Comparison of ENCODE assay signal across 8 cellular contexts in the genomic region with DNA sequence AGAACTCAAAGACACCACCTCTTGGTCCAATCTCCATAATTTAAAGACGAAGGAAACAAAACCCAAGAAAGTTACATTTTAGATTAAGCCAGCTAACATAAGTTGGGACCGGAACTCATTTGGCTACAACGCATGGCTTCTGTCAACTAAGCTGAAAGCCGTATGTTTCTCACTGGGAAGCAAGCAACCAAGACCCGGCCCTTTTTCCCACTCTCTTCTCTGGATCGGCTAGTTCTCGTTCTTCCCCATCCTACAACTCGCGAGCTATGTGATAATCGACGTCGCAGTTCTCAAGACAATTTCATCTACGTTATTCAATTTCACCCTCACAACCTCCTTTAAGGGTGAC.
A peak's percentile ranks its signal among the peaks of the same experiment; 100 is the strongest.
DNase-seq lines count a peak whose midpoint lies in the region; ATAC-seq lines count a peak whose summit lies in the region.

No MANE protein-coding gene starts in this region.

- H3K4me1 ChIP-seq in adipocyte (ENCODE audit: control insufficient read depth, insufficient read depth, low read length): peaks cover 26% of the 10 kb centered on the region
- peaks cover 10% of the 10 kb centered on the region; the same call in 1 of the 2 replicates for H3K4me1 ChIP-seq in iPS-20b (ENCODE audit: insufficient read depth, low read length)
- H3K4me1 ChIP-seq in subcutaneous abdominal adipose tissue (ENCODE audit: control insufficient read depth in 5 of 5, insufficient read depth in 5 of 5, low read length in 5 of 5): peaks cover 4 to 36% (median 27%) of the 10 kb centered on the region in 5 donors

- H3K9me3 ChIP-seq in adipocyte (ENCODE audit: control insufficient read depth, low read length) (no peaks in the 10 kb centered on the region), iPS-20b (ENCODE audit: insufficient read depth, low read depth, low read length) (no peaks in the 10 kb centered on the region), subcutaneous abdominal adipose tissue (ENCODE audit: control insufficient read depth in 5 of 5, low read length in 5 of 5) (no peaks in the 10 kb centered on the region)

- H3K27me3 ChIP-seq in adipocyte (replicated peaks; ENCODE audit: control insufficient read depth, insufficient read depth, low read length) (no peaks in the 10 kb centered on the region), iPS-20b (ENCODE audit: insufficient read depth, low read length) (no peaks in the 10 kb centered on the region), subcutaneous abdominal adipose tissue (ENCODE audit: control insufficient read depth in 5 of 5, insufficient read depth in 4 of 5, low read length in 5 of 5) (peaks cover 0 to 2% (median 0%) of the 10 kb centered on the region in 5 donors)

- peak; percentile 0 for ATAC-seq in HG03378 (IDR thresholded peaks at IDR 0.05; ENCODE audit: unreplicated experiment)
- no peak for ATAC-seq in HG02588 (IDR thresholded peaks at IDR 0.05; ENCODE audit: unreplicated experiment)
- no peak for ATAC-seq in HG02763 (IDR thresholded peaks at IDR 0.05; ENCODE audit: unreplicated experiment)
- no peak for ATAC-seq in HG03097 (IDR thresholded peaks at IDR 0.05; ENCODE audit: low FRiP score, unreplicated experiment)

- H3K27ac ChIP-seq in iPS-20b (ENCODE audit: low read length) (peak overlapping the region; percentile 91), subcutaneous abdominal adipose tissue (ENCODE audit: low read depth, low read length) (peak overlapping the region; percentile 96)

- H3K36me3 ChIP-seq in adipocyte (ENCODE audit: control insufficient read depth, insufficient read depth, low read length, severe bottlenecking): peaks cover 18% of the 10 kb centered on the region
- peaks cover 25% of the 10 kb centered on the region for H3K36me3 ChIP-seq in iPS-20b (ENCODE audit: insufficient read depth, low read depth, low read length)
- peaks cover 3 to 12% (median 5%) of the 10 kb centered on the region in 5 donors for H3K36me3 ChIP-seq in subcutaneous abdominal adipose tissue (ENCODE audit: control insufficient read depth in 5 of 5, insufficient read depth in 5 of 5, low read length in 5 of 5)

- DNase-seq in ELR (ENCODE audit: low read depth) (peak; percentile 56), adipocyte (ENCODE audit: low read depth) (peak; percentile 73)

- H3K4me3 ChIP-seq in adipocyte (ENCODE audit: low read length): peak overlapping the region; percentile 86
- peak overlapping the region; percentile 84 for H3K4me3 ChIP-seq in iPS-20b (ENCODE audit: low read length)
- H3K4me3 ChIP-seq in subcutaneous abdominal adipose tissue (ENCODE audit: low read depth in 1 of 5, low read length in 5 of 5): peak overlapping the region; percentile 88 to 98 (median 93)

- peak overlapping the region; percentile 98 for H3K9ac ChIP-seq in adipocyte (ENCODE audit: low read length)
- H3K9ac ChIP-seq in iPS-20b (ENCODE audit: low read depth, low read length): peak overlapping the region; percentile 99
- H3K9ac ChIP-seq in subcutaneous abdominal adipose tissue (ENCODE audit: low read length in 5 of 5): peak overlapping the region; percentile 88 to 99 (median 94)
